16 cellular contexts compared by ENCODE assay signal in genomic region chr10:124912052-124912435, GRCh38. TPM values are rescaled to one million over a fixed set of nuclear protein-coding genes. Genes with fewer than 3 reads are reported as not detected.
DNase-seq lines count a peak whose midpoint lies in the region; ATAC-seq and TF ChIP-seq lines count a peak whose summit lies in the region.
"Had no signal": no experiment of that assay in that cellular context is flagged by ENCODE, and none has a peak within 500 bp of the region (broad histone marks: within the 10 kb centered on the region; RNA-seq: fewer than 3 reads in every experiment).

No MANE protein-coding gene starts in this region.

- H3K4me3 ChIP-seq in SK-N-SH (ENCODE audit: low read depth in 2 of 2, low read length in 1 of 2) (no peak overlapping the region), dorsolateral prefrontal cortex (peak overlapping the region in 5 of 59 donors; percentile 1 to 33 (median 12)), ovary (no peak overlapping the region), tibial nerve (no peak overlapping the region)
- H3K4me3 ChIP-seq: Peyer's patch had no signal

- intact Hi-C loops in dorsolateral prefrontal cortex (cut with DNase I) (loop anchor here in 1 of 2 donors (10.0 kb wide), 3 partner anchors 143 to 387 kb away; no protein-coding TSS in a partner anchor), ovary (cut with DNase I) (loop anchor here in 3 of 4 donors (5.0 to 10.0 kb wide), 4 partner anchors 73 to 250 kb away; partner anchors contain the start of gene CTBP2 (in 1 of the 3))

- DNase-seq in SK-N-SH (no peak), dorsolateral prefrontal cortex (no peak), ovary (no peak), tibial nerve (ENCODE audit: low spot score in 2 of 2) (no peak), pons (ENCODE audit: low spot score) (no peak), NCI-H526 (lab: John Stamatoyannopoulos, UW) (no peak)
- DNase-seq: 8988T; activated CD8-positive, alpha-beta memory T cell treated with anti-CD3 and anti-CD28 coated beads for 24 hours; dermis blood vessel endothelial cell; NCI-H2081 treated with DMSO at 0.1 percent for 48 hours; NCI-H748 treated with DMSO at 0.1 percent for 48 hours; SW 1271 had no signal

- peaks cover 5% of the 10 kb centered on the region; the same call in 1 of the 2 replicates for H3K79me2 ChIP-seq in SK-N-SH (ENCODE audit: insufficient read depth)

- H3K9ac ChIP-seq in SK-N-SH = 0 out of 2 replicates have a peak overlapping the region, but pooled peaks have one; percentile 25

- peak overlapping the region; percentile 72 for H3K4me2 ChIP-seq in SK-N-SH

- TF ChIP-seq POLR2A in ovary (IDR thresholded peaks at IDR 0.05) (no peak), tibial nerve (IDR thresholded peaks at IDR 0.05) (no peak)

- WGBS in SK-N-SH (ENCODE audit: low lambda C conversion rate) = 87% methylated on average over 4 of the region's 4 CpGs
- WGBS in ovary, 3 donors = 61 to 72% (median 68%) methylated on average over 4 of the region's 4 CpGs
- 58 to 71% methylated on average over 4 of the region's 4 CpGs for whole genome bisulfite sequencing in tibial nerve, 2 donors

- H4K20me1 ChIP-seq in SK-N-SH (ENCODE audit: insufficient read depth) = no peaks in the 10 kb centered on the region

- peaks cover 4 to 12% of the 10 kb centered on the region in 2 experiments; a peak in 2 of 4 replicates for H3K4me1 ChIP-seq in SK-N-SH (ENCODE audit: control insufficient read depth in 1 of 2, insufficient read depth in 2 of 2, low read depth in 1 of 2, low read length in 1 of 2)
- peaks cover 5% of the 10 kb centered on the region for H3K4me1 ChIP-seq in ovary (ENCODE audit: insufficient read depth)
- peaks cover 0 to 32% (median 17%) of the 10 kb centered on the region in 4 donors for H3K4me1 ChIP-seq in tibial nerve

- peaks cover 18% of the 10 kb centered on the region for H3F3A ChIP-seq in SK-N-SH (replicated peaks; ENCODE audit: insufficient read depth)

- ATAC-seq in SK-N-SH treated with all-trans-retinoic acid at 6 μM for 48 hours (no peak), HG02798 (IDR thresholded peaks at IDR 0.05; ENCODE audit: poor library complexity, unreplicated experiment) (no peak)
- ATAC-seq: activated T-helper 17 cell treated with anti-CD3 and anti-CD28 coated beads, Interleukin-2, amount 50 U/mL, for 72 hours had no signal

- H3K36me3 ChIP-seq in SK-N-SH (replicated peaks in 1 of 2; ENCODE audit: control insufficient read depth in 1 of 2, insufficient read depth in 2 of 2, low read length in 1 of 2) (no peaks in the 10 kb centered on the region), ovary (no peaks in the 10 kb centered on the region), tibial nerve (no peaks in the 10 kb centered on the region)
- H3K36me3 ChIP-seq: Peyer's patch had no signal

- POLR2A ChIA-PET in SK-N-SH (lab: Yijun Ruan, JAX) = no interaction called here

- peak overlapping the region in 1 of 2 experiments; percentile 73; a peak in 2 of 4 replicates for H3K27ac ChIP-seq in SK-N-SH (ENCODE audit: low read depth in 2 of 2, low read length in 1 of 2)
- H3K27ac ChIP-seq in dorsolateral prefrontal cortex = peak overlapping the region in 45 of 59 donors; percentile 0 to 84 (median 64)
- H3K27ac ChIP-seq in ovary = peak overlapping the region; percentile 5 to 79
- peak overlapping the region; percentile 28 to 93 (median 70) for H3K27ac ChIP-seq in tibial nerve

- peak overlapping the region; percentile 67; the same call in 1 of the 2 replicates for H2AFZ ChIP-seq in SK-N-SH (ENCODE audit: low read depth)

- TF ChIP-seq RAD21 in SK-N-SH (IDR thresholded peaks at IDR 0.05; ENCODE audit: low read length) = no peak

- H3K27me3 ChIP-seq in SK-N-SH (ENCODE audit: insufficient read depth) (no peaks in the 10 kb centered on the region), dorsolateral prefrontal cortex (no peaks in the 10 kb centered on the region), ovary (no peaks in the 10 kb centered on the region), tibial nerve (no peaks in the 10 kb centered on the region)
- H3K27me3 ChIP-seq: Peyer's patch had no signal

- TF ChIP-seq CTCF in SK-N-SH (IDR thresholded peaks at IDR 0.05) (no peak), dorsolateral prefrontal cortex (IDR thresholded peaks at IDR 0.05 in 54 of 56, conservative IDR thresholded peaks at IDR 0.05 in 2 of 56; ENCODE audit: low read depth in 1 of 56, partially characterized antibody in 56 of 56) (no peak), ovary (IDR thresholded peaks at IDR 0.05) (no peak), tibial nerve (IDR thresholded peaks at IDR 0.05) (no peak)

- H3K9me3 ChIP-seq in SK-N-SH (no peaks in the 10 kb centered on the region), ovary (no peaks in the 10 kb centered on the region), tibial nerve (no peaks in the 10 kb centered on the region)
- H3K9me3 ChIP-seq: Peyer's patch had no signal

- H3K9me2 ChIP-seq in SK-N-SH = no peaks in the 10 kb centered on the region

- TF ChIP-seq EP300 in SK-N-SH (IDR thresholded peaks at IDR 0.05; ENCODE audit: borderline replicate concordance in 1 of 2, low read depth in 1 of 2, low read length in 1 of 2) = no peak
- TF ChIP-seq EP300 in ovary (IDR thresholded peaks at IDR 0.05) = no peak
- TF ChIP-seq EP300 in tibial nerve (IDR thresholded peaks at IDR 0.05) = no peak

- CTCF ChIA-PET in SK-N-SH (lab: Yijun Ruan, JAX) = no interaction called here

TF ChIP-seq in SK-N-SH, 30 proteins besides CTCF, POLR2A, EP300 and RAD21 (continues in another document):
- TF ChIP-seq REST (IDR thresholded peaks at IDR 0.05; ENCODE audit: low read depth, low read length) (no peak), YY1 (IDR thresholded peaks at IDR 0.05; ENCODE audit: low read depth) (no peak)

TF ChIP-seq in SK-N-SH treated with all-trans-retinoic acid at 6 μM for 48 hours, 23 proteins besides CTCF, POLR2A, EP300 and RAD21:
- no peak for TF ChIP-seq CREB5 (CRISPR knock-in tag; IDR thresholded peaks at IDR 0.05; ENCODE audit: low read depth)
- no peak for TF ChIP-seq ISL1 (CRISPR knock-in tag; IDR thresholded peaks at IDR 0.05)
- no peak for TF ChIP-seq ZFP30 (CRISPR knock-in tag; IDR thresholded peaks at IDR 0.05)
- TF ChIP-seq RARB (CRISPR knock-in tag; IDR thresholded peaks at IDR 0.05) = no peak
- TF ChIP-seq PPARA (CRISPR knock-in tag; IDR thresholded peaks at IDR 0.05; ENCODE audit: borderline replicate concordance) = no peak
- no peak for TF ChIP-seq ARNTL (CRISPR knock-in tag; IDR thresholded peaks at IDR 0.05; ENCODE audit: borderline replicate concordance, low read depth)
- no peak for TF ChIP-seq ZNF8 (CRISPR knock-in tag; IDR thresholded peaks at IDR 0.05)
- no peak for TF ChIP-seq OSR1 (CRISPR knock-in tag; IDR thresholded peaks at IDR 0.05)
- no peak for TF ChIP-seq ZNF565 (CRISPR knock-in tag; conservative IDR thresholded peaks at IDR 0.05; ENCODE audit: low read depth)
- TF ChIP-seq ESRRG (CRISPR knock-in tag; IDR thresholded peaks at IDR 0.05) = no peak
- no peak for TF ChIP-seq TSHZ2 (CRISPR knock-in tag; IDR thresholded peaks at IDR 0.05)
TF ChIP-seq in SK-N-SH treated with all-trans-retinoic acid at 6 μM for 48 hours: peak in this region for 0.

RNA-seq across cellular contexts. Expression of gene ZRANB1, which starts 29.9 kb away (rescaled TPM):
- polyA plus RNA-seq in SK-N-SH (2012; rRNA removed) (6.2 and 8.1 TPM in 2 replicates), ovary (10 to 100 TPM; 18.9 to 29.6 TPM)
- polyA plus RNA-seq in SK-N-SH (2012; cell fraction: cytosol; rRNA removed) = 8.8 and 9.4 TPM in 2 replicates
- 4.9 and 8.8 TPM in 2 replicates for polyA plus RNA-seq in SK-N-SH (2012; cell fraction: nucleus; rRNA removed)
- total RNA-seq in dorsolateral prefrontal cortex (10 to 100 TPM; 26.9 to 54.0 (median 37.1) TPM), ovary (10 to 100 TPM; 21.5 to 39.6 (median 27.5) TPM), tibial nerve (10 to 100 TPM; 22.2 to 33.5 (median 24.2) TPM)
